ENCODE assay signal across 1 cellular context in the genomic region with DNA sequence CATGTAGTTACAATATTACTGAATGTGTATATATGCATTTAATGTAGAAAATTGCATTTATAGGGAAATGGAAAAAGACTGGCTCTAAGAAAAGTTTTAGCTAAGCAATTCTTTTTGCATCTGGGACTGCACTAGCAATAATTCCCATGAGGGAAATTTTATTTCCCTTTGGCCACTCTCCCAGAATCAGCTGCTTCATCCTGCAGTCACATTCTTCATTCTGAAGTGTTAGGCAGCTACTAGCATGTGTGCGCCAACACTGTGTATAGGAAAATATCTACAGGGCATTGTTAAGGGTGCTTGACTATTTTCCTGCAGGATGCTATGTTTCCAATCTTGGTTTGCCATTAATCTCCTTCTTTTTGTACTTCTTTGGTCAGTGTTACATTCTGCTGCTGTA.
TF ChIP-seq lines count a peak whose summit lies in the region.

No MANE protein-coding gene starts in this region.

TF ChIP-seq in neural cell, 6 proteins besides CTCF, POLR2A, EP300 and RAD21:
- TF ChIP-seq, protein P1, sequence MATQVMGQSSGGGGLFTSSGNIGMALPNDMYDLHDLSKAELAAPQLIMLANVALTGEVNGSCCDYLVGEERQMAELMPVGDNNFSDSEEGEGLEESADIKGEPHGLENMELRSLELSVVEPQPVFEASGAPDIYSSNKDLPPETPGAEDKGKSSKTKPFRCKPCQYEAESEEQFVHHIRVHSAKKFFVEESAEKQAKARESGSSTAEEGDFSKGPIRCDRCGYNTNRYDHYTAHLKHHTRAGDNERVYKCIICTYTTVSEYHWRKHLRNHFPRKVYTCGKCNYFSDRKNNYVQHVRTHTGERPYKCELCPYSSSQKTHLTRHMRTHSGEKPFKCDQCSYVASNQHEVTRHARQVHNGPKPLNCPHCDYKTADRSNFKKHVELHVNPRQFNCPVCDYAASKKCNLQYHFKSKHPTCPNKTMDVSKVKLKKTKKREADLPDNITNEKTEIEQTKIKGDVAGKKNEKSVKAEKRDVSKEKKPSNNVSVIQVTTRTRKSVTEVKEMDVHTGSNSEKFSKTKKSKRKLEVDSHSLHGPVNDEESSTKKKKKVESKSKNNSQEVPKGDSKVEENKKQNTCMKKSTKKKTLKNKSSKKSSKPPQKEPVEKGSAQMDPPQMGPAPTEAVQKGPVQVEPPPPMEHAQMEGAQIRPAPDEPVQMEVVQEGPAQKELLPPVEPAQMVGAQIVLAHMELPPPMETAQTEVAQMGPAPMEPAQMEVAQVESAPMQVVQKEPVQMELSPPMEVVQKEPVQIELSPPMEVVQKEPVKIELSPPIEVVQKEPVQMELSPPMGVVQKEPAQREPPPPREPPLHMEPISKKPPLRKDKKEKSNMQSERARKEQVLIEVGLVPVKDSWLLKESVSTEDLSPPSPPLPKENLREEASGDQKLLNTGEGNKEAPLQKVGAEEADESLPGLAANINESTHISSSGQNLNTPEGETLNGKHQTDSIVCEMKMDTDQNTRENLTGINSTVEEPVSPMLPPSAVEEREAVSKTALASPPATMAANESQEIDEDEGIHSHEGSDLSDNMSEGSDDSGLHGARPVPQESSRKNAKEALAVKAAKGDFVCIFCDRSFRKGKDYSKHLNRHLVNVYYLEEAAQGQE (IDR thresholded peaks at IDR 0.05; ENCODE audit: borderline replicate concordance), result no peak
- TF ChIP-seq POLR2AphosphoS5 (IDR thresholded peaks at IDR 0.05), result peak; percentile 17
- TF ChIP-seq TAF1 (IDR thresholded peaks at IDR 0.05; ENCODE audit: low read depth), result no peak
